In the genomic region with DNA sequence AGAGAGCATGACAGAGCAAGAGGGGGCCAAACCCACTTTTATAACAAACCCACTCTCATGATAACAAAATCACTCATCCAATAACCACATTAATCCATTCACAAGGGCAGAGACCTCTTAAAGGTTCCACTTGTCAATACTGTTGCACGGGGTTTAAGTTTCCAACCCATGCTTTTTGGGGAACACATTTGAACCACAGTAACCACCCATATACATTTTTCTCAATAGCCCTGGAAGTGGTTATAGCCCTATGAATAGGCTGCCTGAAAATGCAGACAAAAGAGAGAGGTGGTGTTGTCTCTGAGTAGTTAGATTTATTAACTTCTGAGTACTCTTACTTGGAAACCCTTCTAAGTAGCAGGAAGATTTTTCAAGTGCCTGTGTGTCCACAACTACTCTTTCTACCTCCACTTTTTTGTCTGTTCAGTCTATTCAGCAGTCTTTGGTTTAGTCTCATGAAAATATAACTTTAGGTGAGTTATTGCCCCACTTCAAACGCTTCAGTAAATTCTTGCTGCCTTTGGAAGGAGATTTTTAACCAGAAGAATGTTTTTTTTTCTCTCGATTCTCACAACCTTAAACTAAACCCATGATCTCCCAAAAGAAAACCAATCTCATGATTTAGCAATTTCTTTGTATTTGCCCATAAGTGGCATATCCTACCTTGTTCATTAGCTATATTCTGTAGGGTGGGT, we compare ENCODE assay signal across 26 cellular contexts. TPM values are rescaled to one million over a fixed set of nuclear protein-coding genes. Genes with fewer than 3 reads are reported as not detected.
DNase-seq lines count a peak whose midpoint lies in the region; ATAC-seq and TF ChIP-seq lines count a peak whose summit lies in the region.
"Had no signal": no experiment of that assay in that cellular context is flagged by ENCODE, and none has a peak within 500 bp of the region (broad histone marks: within the 10 kb centered on the region; RNA-seq: fewer than 3 reads in every experiment).

No MANE protein-coding gene starts in this region.

- peak overlapping the region; percentile 6 for H3K27ac ChIP-seq in RWPE2 (ENCODE audit: poor library complexity, severe bottlenecking)
- H3K27ac ChIP-seq: cardiac muscle cell, dorsolateral prefrontal cortex, epithelial cell of prostate, foreskin keratinocyte, neutrophil had no signal

- no peak for TF ChIP-seq CTCF in RWPE2 (IDR thresholded peaks at IDR 0.05; ENCODE audit: poor library complexity, severe bottlenecking)

- peaks cover 31% of the 10 kb centered on the region for H3K36me3 ChIP-seq in RWPE2 (ENCODE audit: low read depth)
- H3K36me3 ChIP-seq: cardiac muscle cell, neutrophil had no signal

- ATAC-seq in GM18517 (IDR thresholded peaks at IDR 0.05; ENCODE audit: unreplicated experiment), result peak; percentile 27
- ATAC-seq in HG02938 (IDR thresholded peaks at IDR 0.05; ENCODE audit: unreplicated experiment), result peak; percentile 32
- no peak for ATAC-seq in RWPE2 (ENCODE audit: low read depth)
- ATAC-seq in GM21447 (IDR thresholded peaks at IDR 0.05; ENCODE audit: unreplicated experiment), result no peak
- ATAC-seq: foreskin keratinocyte, Right ventricle myocardium inferior had no signal

- H3K27me3 ChIP-seq in RWPE2 (ENCODE audit: insufficient read depth, poor library complexity, severe bottlenecking), result no peaks in the 10 kb centered on the region
- H3K27me3 ChIP-seq: foreskin keratinocyte, neutrophil had no signal

- H3K9me3 ChIP-seq in RWPE2 (ENCODE audit: severe bottlenecking), result no peaks in the 10 kb centered on the region
- H3K9me3 ChIP-seq: neutrophil had no signal

- H3K4me3 ChIP-seq in RWPE2 (ENCODE audit: severe bottlenecking), result no peak overlapping the region
- H3K4me3 ChIP-seq: cardiac muscle cell, dorsolateral prefrontal cortex had no signal

- DNase-seq in RWPE2 (ENCODE audit: low spot score) (no peak), renal cortical epithelial cell (ENCODE audit: low read depth) (peak; percentile 86), SIG-M5 (lab: John Stamatoyannopoulos, UW) (no peak)
- no peak for DNase-seq in stimulated activated CD8-positive, alpha-beta memory T cell treated with anti-CD3 and anti-CD28 coated beads, Interleukin-4, amount 100 ng/mL, for 48 hours
- DNase-seq in stimulated activated naive CD4-positive, alpha-beta T cell (lab: John Stamatoyannopoulos, UW), result no peak
- DNase-seq: activated CD4-positive, alpha-beta T cell treated with anti-CD3 and anti-CD28 coated beads, Interleukin-2, amount 50 U/mL, for 1 hour; activated CD8-positive, alpha-beta memory T cell treated with anti-CD3 and anti-CD28 coated beads, Interleukin-2, amount 50 U/mL, for 4 hours; activated effector memory CD4-positive, alpha-beta T cell treated with anti-CD3 and anti-CD28 coated beads, Interleukin-2, amount 50 U/mL, for 16 hours; CD4-positive, alpha-beta memory T cell; dorsolateral prefrontal cortex; foreskin keratinocyte; HCEC 1CT; KG1; midbrain; NCI-H1092; NCI-H2081; NCI-H526; stimulated activated CD4-positive, alpha-beta T cell treated with anti-CD3 and anti-CD28 coated beads, Interleukin-4, amount 100 ng/mL, for 24 hours had no signal

- peaks cover 27% of the 10 kb centered on the region for H3K4me1 ChIP-seq in RWPE2 (ENCODE audit: insufficient read depth, poor library complexity, severe bottlenecking)

RNA-seq across cellular contexts. Expression of a gene that starts 42.6 kb away (rescaled TPM):
- total RNA-seq in renal cortical epithelial cell, result 74.5 and 112 TPM in 2 replicates
- total RNA-seq: CD4-positive, alpha-beta memory T cell; T-helper 1 cell treated with Interleukin-12 subunit alpha and Interleukin-12 subunit beta and Interleukin-4 antibody, amounts not matched to agents 30 ng/mL and 1 ng/mL, for 36 hours had no signal

Comparison
In these comparisons a context has a peak if more than half of its experiments do, and no peak if none do; other contexts are left out.
1. ATAC-seq: peak in GM18517 (single experiment) and HG02938 (single experiment); none in RWPE2 (single experiment) and GM21447 (single experiment).